Comparison of ENCODE assay signal across 8 cellular contexts in genomic region chrX:47366051-47366722, GRCh38. TPM values are rescaled to one million over a fixed set of nuclear protein-coding genes. Genes with fewer than 3 reads are reported as not detected.
DNase-seq lines count a peak whose midpoint lies in the region; ATAC-seq and TF ChIP-seq lines count a peak whose summit lies in the region.

No MANE protein-coding gene starts in this region.

- no peaks in the 10 kb centered on the region for H3K27me3 ChIP-seq in CD8-positive, alpha-beta T cell (ENCODE audit: insufficient read depth, low read length)
- H3K27me3 ChIP-seq in H7 (ENCODE audit: control insufficient read depth, insufficient read depth, low read length) (no peaks in the 10 kb centered on the region), spleen (replicated peaks in 1 of 7) (no peaks in the 10 kb centered on the region)

- POLR2A ChIA-PET in CD8-positive, alpha-beta T cell (lab: Charles Lee) = interaction anchor here (1.0 kb wide), 1 partner anchor 134 kb away, joined by 4 read pairs; the partner anchor contains the start of gene USP11

- no peak for TF ChIP-seq CTCF in CD8-positive, alpha-beta T cell (IDR thresholded peaks at IDR 0.05)
- no peak for TF ChIP-seq CTCF in spleen (IDR thresholded peaks at IDR 0.05 in 8 of 11, conservative IDR thresholded peaks at IDR 0.05 in 3 of 11)

- intact Hi-C loops in CD8-positive, alpha-beta T cell (cut with DNase I, micrococcal nuclease) = loop anchor here (1.0 to 10.0 kb wide), 6 partner anchors 14 to 659 kb away; partner anchors contain the start of genes UBA1 (in 2 of the 2), CDK16 (in 1 of the 2), USP11 (in 1 of the 2) and ZNF41 (in 1 of the 2)
- intact Hi-C loops in spleen (cut with DNase I; ENCODE audit: low total_unique reads) = no loop called here

- CTCF ChIA-PET in CD8-positive, alpha-beta T cell (lab: Charles Lee) = no interaction called here

- H3K9me3 ChIP-seq in CD8-positive, alpha-beta T cell (ENCODE audit: low read length) = no peaks in the 10 kb centered on the region
- no peaks in the 10 kb centered on the region for H3K9me3 ChIP-seq in spleen

- peak overlapping the region; percentile 56 for H3K4me3 ChIP-seq in CD8-positive, alpha-beta T cell (ENCODE audit: low read depth, low read length)
- H3K4me3 ChIP-seq in H7 (ENCODE audit: insufficient read depth, low read depth, low read length) (peak overlapping the region; percentile 38), spleen (peak overlapping the region; percentile 21 to 71 (median 39))

- H3K36me3 ChIP-seq in CD8-positive, alpha-beta T cell (ENCODE audit: insufficient read depth, low read length) = no peaks in the 10 kb centered on the region
- H3K36me3 ChIP-seq in H7 (replicated peaks; ENCODE audit: control insufficient read depth, insufficient read depth, low read length) (no peaks in the 10 kb centered on the region), spleen (no peaks in the 10 kb centered on the region)

- WGBS in spleen, 5 donors = 2 to 41% (median 8%) methylated on average over 13 to 31 of the region's 31 CpGs

- H3K36me3 Mint-ChIP-seq in CD8-positive, alpha-beta T cell = peaks cover 1% of the 10 kb centered on the region

- H3K27ac Mint-ChIP-seq in CD8-positive, alpha-beta T cell = peak overlapping the region; percentile 96

- TF ChIP-seq POLR2A in spleen (IDR thresholded peaks at IDR 0.05) = no peak

- DNase-seq in CD8-positive, alpha-beta T cell = peak; percentile 47 to 86 (median 69)
- DNase-seq in H7 = peak; percentile 79
- DNase-seq in NCI-H2081 treated with DMSO at 0.1 percent for 48 hours (lab: John Stamatoyannopoulos, UW) = peak; percentile 40
- DNase-seq in activated CD4-positive, CD25-positive, alpha-beta regulatory T cell treated with anti-CD3 and anti-CD28 coated beads, Interleukin-2, amount 50 U/mL, for 72 hours = peak; percentile 63
- DNase-seq in cerebellar cortex (ENCODE audit: low spot score) = peak; percentile 90
- peak; percentile 72 for DNase-seq in iris pigment epithelial cell (ENCODE audit: low read depth)
- peak; percentile 88 for DNase-seq in spleen
- no peak for DNase-seq in GOT3 (lab: John Stamatoyannopoulos, UW)

- H3K9me3 Mint-ChIP-seq in CD8-positive, alpha-beta T cell = no peaks in the 10 kb centered on the region

- H3K4me1 Mint-ChIP-seq in CD8-positive, alpha-beta T cell (ENCODE audit: low read depth) = peaks cover 25% of the 10 kb centered on the region

- peak; percentile 80 for ATAC-seq in CD8-positive, alpha-beta T cell

- peak overlapping the region; percentile 50 for H3K27ac ChIP-seq in CD8-positive, alpha-beta T cell (ENCODE audit: low read depth, low read length)
- peak overlapping the region in 7 of 8 donors; percentile 18 to 87 (median 75) for H3K27ac ChIP-seq in spleen

- H3K27me3 Mint-ChIP-seq in CD8-positive, alpha-beta T cell (ENCODE audit: low read depth) = no peaks in the 10 kb centered on the region

- H3K4me1 ChIP-seq in CD8-positive, alpha-beta T cell (ENCODE audit: insufficient read depth, low read length) = peaks cover 14% of the 10 kb centered on the region
- peaks cover 0 to 4% (median 0%) of the 10 kb centered on the region in 6 donors for H3K4me1 ChIP-seq in spleen

- peak overlapping the region; percentile 95 for H3K4me3 Mint-ChIP-seq in CD8-positive, alpha-beta T cell

RNA-seq across cellular contexts. Expression of gene ZNF157, which starts 4.2 kb away (rescaled TPM):
- total RNA-seq in CD8-positive, alpha-beta T cell = under 1 TPM; 0.43 to 0.56 TPM
- total RNA-seq in H7 (2014; rRNA removed; shearing (Covaris generic)) = 0.26 and 0.31 TPM in 2 replicates
- total RNA-seq in spleen = 1 to 10 TPM in 1 of 7 donors, under 1 TPM in 6; 0.40 to 1.6 (median 0.49) TPM
- polyA plus RNA-seq in spleen = under 1 TPM; 0.16 to 0.33 (median 0.20) TPM
